In genomic region chr3:140055032-140055791, GRCh38 we compare ENCODE assay signal across 31 cellular contexts.
"Had no signal": no experiment of that assay in that cellular context is flagged by ENCODE, and none has a peak within 500 bp of the region (broad histone marks: within the 10 kb centered on the region; RNA-seq: fewer than 3 reads in every experiment).

No MANE protein-coding gene starts in this region.

- H3K36me3 ChIP-seq: colonic mucosa, esophagus squamous epithelium, heart right ventricle, neutrophil, prostate gland, right atrium auricular region, sigmoid colon, tibial artery had no signal

- H3K27ac ChIP-seq: colonic mucosa, epithelial cell of prostate, esophagus squamous epithelium, heart right ventricle, neutrophil, parathyroid adenoma, prostate gland, right atrium auricular region, sigmoid colon, testis, tibial artery had no signal

- H3K36me3 Mint-ChIP-seq: immature natural killer cell; memory B cell; naive B cell; natural killer cell treated with Interleukin-12 subunit alpha and Interleukin-12 subunit beta and Interleukin-15 and Interleukin-18, amount 100 ng/mL, for 72 hours; stimulated activated memory B cell treated with anti-CD40 and anti-IgM and Interleukin-4, amounts not matched to agents 10 μg/mL and 1 μg/mL and 100 μg/mL, for 72 hours; type B pancreatic cell had no signal

- H2AFZ ChIP-seq: parathyroid adenoma had no signal

- H3K27me3 Mint-ChIP-seq: dendritic cell treated with granulocyte-macrophage colony-stimulating factor and Interleukin-4, amounts not matched to agents 40 ng/mL and 50 ng/mL, for 4 days had no signal

- H3K9ac ChIP-seq: parathyroid adenoma had no signal

- H3K9me3 ChIP-seq: colonic mucosa, esophagus squamous epithelium, heart right ventricle, neutrophil, prostate gland, right atrium auricular region, sigmoid colon, testis, tibial artery had no signal

- H3K4me3 ChIP-seq: colonic mucosa, esophagus squamous epithelium, heart right ventricle, lung, prostate gland, right atrium auricular region, sigmoid colon, testis, tibial artery had no signal

- H3K79me2 ChIP-seq: parathyroid adenoma had no signal

- H3K4me1 ChIP-seq: esophagus squamous epithelium, heart right ventricle, parathyroid adenoma, prostate gland, testis, tibial artery had no signal

- ATAC-seq: heart right ventricle; left lobe of liver; natural killer cell treated with Interleukin-12 subunit alpha and Interleukin-12 subunit beta and Interleukin-15 and Interleukin-18, amount 100 ng/mL, for 72 hours; stimulated activated memory B cell treated with anti-CD40 and anti-IgM and Interleukin-4, amounts not matched to agents 10 μg/mL and 1 μg/mL and 100 μg/mL, for 72 hours; stimulated activated naive CD8-positive, alpha-beta T cell treated with anti-CD3 and anti-CD28 coated beads, Interleukin-15, Interleukin-2, amounts not matched to agents 100 U/mL and 50 U/mL, for 24 hours had no signal

- DNase-seq: colonic mucosa; effector CD8-positive, alpha-beta T cell; endodermal cell; esophagus squamous epithelium; foreskin melanocyte; glutamatergic neuron; heart right ventricle; hypothalamus; immature natural killer cell; islet precursor cell; naive B cell; sigmoid colon; stimulated activated CD4-positive, alpha-beta T cell treated with anti-CD3 and anti-CD28 coated beads, Interleukin-2, amount 100 ng/mL, for 24 hours; stimulated activated CD4-positive, alpha-beta T cell treated with anti-CD3 and anti-CD28 coated beads, Interleukin-4, amount 100 ng/mL, for 24 hours; stimulated activated naive CD8-positive, alpha-beta T cell treated with anti-CD3 and anti-CD28 coated beads, Interleukin-15, Interleukin-2, amounts not matched to agents 100 U/mL and 50 U/mL, for 24 hours; substantia nigra; testis; tibial artery had no signal

- H3K4me3 Mint-ChIP-seq: dendritic cell treated with granulocyte-macrophage colony-stimulating factor and Interleukin-4, amounts not matched to agents 40 ng/mL and 50 ng/mL, for 4 days; endodermal cell; immature natural killer cell; memory B cell; natural killer cell treated with Interleukin-12 subunit alpha and Interleukin-12 subunit beta and Interleukin-15 and Interleukin-18, amount 100 ng/mL, for 72 hours; neural crest cell; stimulated activated memory B cell treated with anti-CD40 and anti-IgM and Interleukin-4, amounts not matched to agents 10 μg/mL and 1 μg/mL and 100 μg/mL, for 72 hours; type B pancreatic cell had no signal

- H3K4me1 Mint-ChIP-seq: immature natural killer cell; memory B cell; naive B cell; stimulated activated memory B cell treated with anti-CD40 and anti-IgM and Interleukin-4, amounts not matched to agents 10 μg/mL and 1 μg/mL and 100 μg/mL, for 72 hours had no signal

- H3K27ac Mint-ChIP-seq: dendritic cell treated with granulocyte-macrophage colony-stimulating factor and Interleukin-4, amounts not matched to agents 40 ng/mL and 50 ng/mL, for 4 days; endodermal cell; immature natural killer cell; memory B cell; natural killer cell treated with Interleukin-12 subunit alpha and Interleukin-12 subunit beta and Interleukin-15 and Interleukin-18, amount 100 ng/mL, for 72 hours; stimulated activated memory B cell treated with anti-CD40 and anti-IgM and Interleukin-4, amounts not matched to agents 10 μg/mL and 1 μg/mL and 100 μg/mL, for 72 hours; type B pancreatic cell had no signal

- H3K27me3 ChIP-seq: colonic mucosa, esophagus squamous epithelium, neutrophil, right atrium auricular region, sigmoid colon, testis, tibial artery had no signal

- H3K9me3 Mint-ChIP-seq: endodermal cell, neural crest cell, type B pancreatic cell had no signal
